Comparison of ENCODE assay signal across 8 cellular contexts in the genomic region with DNA sequence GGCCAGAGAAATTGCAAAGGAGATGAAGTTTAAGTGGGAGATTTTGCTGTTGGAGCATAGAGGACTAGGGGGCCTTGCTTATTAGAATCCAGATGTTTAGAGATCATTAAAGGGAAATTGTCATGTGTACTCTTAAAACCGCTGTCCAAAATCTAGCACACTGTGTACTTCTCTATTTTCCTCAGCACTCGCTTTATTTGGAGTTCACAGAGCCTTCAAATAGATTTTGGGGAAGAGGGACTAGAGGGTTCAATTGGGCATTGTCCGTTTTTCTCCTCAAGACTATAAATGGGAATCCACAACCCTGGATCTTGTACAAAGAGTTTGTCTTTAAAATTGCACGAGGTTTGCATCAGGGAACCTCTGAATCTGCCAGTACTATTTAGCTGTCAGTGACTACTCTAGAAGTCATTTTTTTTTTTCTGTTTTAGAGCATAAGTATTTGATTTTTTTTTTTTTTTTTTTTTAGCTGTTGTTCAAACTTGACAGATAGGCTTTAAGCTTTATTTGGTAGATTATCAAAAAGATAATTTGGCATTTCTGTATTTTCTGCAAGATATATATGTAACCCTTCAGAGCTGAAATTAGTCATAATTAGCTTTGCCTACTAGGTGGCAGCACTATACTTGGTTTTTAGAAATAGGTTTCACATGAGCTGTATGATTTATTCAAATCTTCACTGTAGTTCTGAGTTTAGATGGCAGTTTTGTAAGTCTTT. TPM values are rescaled to one million over a fixed set of nuclear protein-coding genes. Genes with fewer than 3 reads are reported as not detected.
A peak's percentile ranks its signal among the peaks of the same experiment; 100 is the strongest.
DNase-seq lines count a peak whose midpoint lies in the region; ATAC-seq and TF ChIP-seq lines count a peak whose summit lies in the region.

No MANE protein-coding gene starts in this region.

- peaks cover 3% of the 10 kb centered on the region for H3K4me1 Mint-ChIP-seq in mesothelial cell of epicardium

- in situ Hi-C loops in transverse colon (cut with MboI; ENCODE audit: low pct_ligation_motif_present in 1 of 4, low pct_unique_long_range_greater_than_20kb in 1 of 4, low sequenced_read_pairs in 3 of 4) = loop anchor here in 1 of 4 donors (25.0 kb wide), 1 partner anchor 136 kb away; a partner anchor contains a TSS

- WGBS in transverse colon (ENCODE audit: low coverage in 1 of 2), 2 donors = 70 to 75% methylated on average over 4 of the region's 4 CpGs

- H3F3A ChIP-seq in DOHH2 (ENCODE audit: control insufficient read depth, insufficient read depth) = peaks cover 8% of the 10 kb centered on the region; the same call in 1 of the 2 replicates

- no peaks in the 10 kb centered on the region for H3K27me3 Mint-ChIP-seq in mesothelial cell of epicardium (ENCODE audit: low read depth)

- intact Hi-C loops in transverse colon (cut with DNase I; ENCODE audit: low total_unique reads) = no loop called here

- peaks cover 49% of the 10 kb centered on the region for H3K79me2 ChIP-seq in DOHH2 (ENCODE audit: control insufficient read depth, low read length)

- H3K27me3 ChIP-seq in DOHH2 (ENCODE audit: control insufficient read depth, low read length) = no peaks in the 10 kb centered on the region
- H3K27me3 ChIP-seq in transverse colon = no peaks in the 10 kb centered on the region

- ATAC-seq in GM19452 (IDR thresholded peaks at IDR 0.05; ENCODE audit: unreplicated experiment) = peak; percentile 79

- H3K4me3 ChIP-seq in DOHH2 (ENCODE audit: low read length) = no peak overlapping the region
- no peak overlapping the region for H3K4me3 ChIP-seq in transverse colon

- DNase-seq in HT-29 (ENCODE audit: low spot score) = peak; percentile 45
- peak; percentile 27 for DNase-seq in SW480 (ENCODE audit: low spot score)
- DNase-seq in glomerular visceral epithelial cell (ENCODE audit: extremely low spot score) = peak; percentile 51
- DNase-seq in transverse colon = no peak
- DNase-seq in mesothelial cell of epicardium (ENCODE audit: low spot score in 2 of 2, unreplicated experiment in 2 of 2) = no peak
- no peak for DNase-seq in effector CD4-positive, alpha-beta T cell

- H3K27ac ChIP-seq in DOHH2 (ENCODE audit: low read depth, low read length) (no peak overlapping the region), transverse colon (no peak overlapping the region)

- H3K4me2 ChIP-seq in DOHH2 (ENCODE audit: low read length) = no peak overlapping the region

- TF ChIP-seq EP300 in transverse colon (IDR thresholded peaks at IDR 0.05; ENCODE audit: low read depth) = no peak

- H3K4me1 ChIP-seq in DOHH2 (ENCODE audit: control insufficient read depth, low read length) = peaks cover 19% of the 10 kb centered on the region
- no peaks in the 10 kb centered on the region for H3K4me1 ChIP-seq in transverse colon

- H3K36me3 ChIP-seq in DOHH2 (ENCODE audit: control insufficient read depth, low read length) (peaks cover 82% of the 10 kb centered on the region), transverse colon (peaks cover 0 to 17% (median 2%) of the 10 kb centered on the region in 4 donors)

- H3K9me2 ChIP-seq in DOHH2 (replicated peaks; ENCODE audit: control insufficient read depth, low read length) = no peaks in the 10 kb centered on the region

- H3K9me3 Mint-ChIP-seq in mesothelial cell of epicardium = no peaks in the 10 kb centered on the region

- TF ChIP-seq CTCF in DOHH2 (IDR thresholded peaks at IDR 0.05; ENCODE audit: low read depth, low read length, poor library complexity, severe bottlenecking) (peak; percentile 66), transverse colon (IDR thresholded peaks at IDR 0.05) (peak in 3 of 5 experiments; percentile 11 to 15 (median 13)), mesothelial cell of epicardium (IDR thresholded peaks at IDR 0.05; ENCODE audit: unreplicated experiment) (no peak)

- H4K20me1 ChIP-seq in DOHH2 (ENCODE audit: control insufficient read depth, insufficient read depth, low read depth, low read length) = no peaks in the 10 kb centered on the region

- TF ChIP-seq POLR2A in transverse colon (IDR thresholded peaks at IDR 0.05) = no peak

- no peak overlapping the region for H3K4me3 Mint-ChIP-seq in mesothelial cell of epicardium

- no peak overlapping the region for H3K27ac Mint-ChIP-seq in mesothelial cell of epicardium

- H3K9me3 ChIP-seq in DOHH2 (ENCODE audit: control insufficient read depth, insufficient read depth, low read length) = no peaks in the 10 kb centered on the region
- H3K9me3 ChIP-seq in transverse colon = no peaks in the 10 kb centered on the region

- peaks cover 9% of the 10 kb centered on the region for H3K36me3 Mint-ChIP-seq in mesothelial cell of epicardium

RNA-seq across cellular contexts. Expression of a gene that starts 14.2 kb away (rescaled TPM):
- 6.9 and 10.4 TPM in 2 replicates for total RNA-seq in HT-29 (2014; rRNA removed; shearing (Covaris generic))
- total RNA-seq in transverse colon (10 to 100 TPM in 2 of 4 donors, 1 to 10 TPM in 2; 5.2 to 19.1 (median 9.7) TPM), mesothelial cell of epicardium (50.3 to 50.5 TPM (median 50.3 TPM) in 3 replicates)

RNA-seq across cellular contexts. Expression of a gene that starts 14.3 kb away (rescaled TPM):
- 29.6 and 32.9 TPM in 2 replicates for total RNA-seq in HT-29 (2014; rRNA removed; shearing (Covaris generic))
- 100 to 1,000 TPM in 1 of 4 donors, 10 to 100 TPM in 3; 27.5 to 133 (median 86.5) TPM for total RNA-seq in transverse colon
- 67.8 to 84.7 TPM (median 73.3 TPM) in 3 replicates for total RNA-seq in mesothelial cell of epicardium

RNA-seq across cellular contexts. Expression of a gene that starts 35.9 kb away (rescaled TPM):
- total RNA-seq in HT-29 (2014; rRNA removed; shearing (Covaris generic)) = 1.9 and 2.3 TPM in 2 replicates
- 10 to 100 TPM in 1 of 4 donors, 1 to 10 TPM in 2, not detected in 1; 2.7 to 14.7 (median 5.1) TPM for total RNA-seq in transverse colon
- total RNA-seq in mesothelial cell of epicardium = 10.7 to 11.3 TPM (median 10.9 TPM) in 3 replicates

Comparison
In these comparisons a context has a peak if more than half of its experiments do, and no peak if none do; other contexts are left out.
1. DNase-seq: peak in HT-29 (single experiment), SW480 (single experiment) and glomerular visceral epithelial cell (single experiment); none in transverse colon (single experiment), mesothelial cell of epicardium (0 of 2) and effector CD4-positive, alpha-beta T cell (single experiment).